Comparison of ENCODE assay signal across 1 cellular context in the genomic region with DNA sequence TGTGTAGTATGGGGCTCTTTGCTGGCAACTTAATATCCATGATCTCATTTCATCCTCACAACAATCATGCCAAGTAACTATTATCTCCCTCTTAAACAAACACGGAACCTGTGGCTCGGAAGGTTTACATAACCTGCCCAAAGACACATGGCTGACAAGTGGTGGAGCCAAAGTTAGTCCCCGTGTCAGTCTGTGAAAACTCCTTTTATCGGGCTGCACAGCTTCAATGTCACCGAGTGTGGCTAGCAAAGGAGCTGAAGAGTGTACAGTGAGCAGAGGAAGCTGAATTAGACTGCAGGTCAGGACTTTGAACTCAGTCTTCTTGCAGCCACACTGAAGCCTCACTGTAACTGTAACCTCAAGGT.
TF ChIP-seq lines count a peak whose summit lies in the region.

No MANE protein-coding gene starts in this region.

TF ChIP-seq in HepG2, 621 proteins besides CTCF, POLR2A, EP300 and RAD21 (continued from another document and continues in another):
- TF ChIP-seq ZMYM4 (CRISPR knock-in tag; IDR thresholded peaks at IDR 0.05), result peak; percentile 20; the same call in 1 of the 2 replicates
- TF ChIP-seq, protein P1, sequence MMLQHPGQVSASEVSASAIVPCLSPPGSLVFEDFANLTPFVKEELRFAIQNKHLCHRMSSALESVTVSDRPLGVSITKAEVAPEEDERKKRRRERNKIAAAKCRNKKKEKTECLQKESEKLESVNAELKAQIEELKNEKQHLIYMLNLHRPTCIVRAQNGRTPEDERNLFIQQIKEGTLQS (CRISPR knock-in tag; IDR thresholded peaks at IDR 0.05), result 0 out of 2 replicates have a peak, but pooled peaks have one; percentile 22
- no peak for TF ChIP-seq EZH2 (conservative IDR thresholded peaks at IDR 0.05; ENCODE audit: low read depth, low read length)
- TF ChIP-seq, protein P2, sequence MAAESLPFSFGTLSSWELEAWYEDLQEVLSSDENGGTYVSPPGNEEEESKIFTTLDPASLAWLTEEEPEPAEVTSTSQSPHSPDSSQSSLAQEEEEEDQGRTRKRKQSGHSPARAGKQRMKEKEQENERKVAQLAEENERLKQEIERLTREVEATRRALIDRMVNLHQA (CRISPR knock-in tag; IDR thresholded peaks at IDR 0.05), result no peak
- TF ChIP-seq, protein P3, sequence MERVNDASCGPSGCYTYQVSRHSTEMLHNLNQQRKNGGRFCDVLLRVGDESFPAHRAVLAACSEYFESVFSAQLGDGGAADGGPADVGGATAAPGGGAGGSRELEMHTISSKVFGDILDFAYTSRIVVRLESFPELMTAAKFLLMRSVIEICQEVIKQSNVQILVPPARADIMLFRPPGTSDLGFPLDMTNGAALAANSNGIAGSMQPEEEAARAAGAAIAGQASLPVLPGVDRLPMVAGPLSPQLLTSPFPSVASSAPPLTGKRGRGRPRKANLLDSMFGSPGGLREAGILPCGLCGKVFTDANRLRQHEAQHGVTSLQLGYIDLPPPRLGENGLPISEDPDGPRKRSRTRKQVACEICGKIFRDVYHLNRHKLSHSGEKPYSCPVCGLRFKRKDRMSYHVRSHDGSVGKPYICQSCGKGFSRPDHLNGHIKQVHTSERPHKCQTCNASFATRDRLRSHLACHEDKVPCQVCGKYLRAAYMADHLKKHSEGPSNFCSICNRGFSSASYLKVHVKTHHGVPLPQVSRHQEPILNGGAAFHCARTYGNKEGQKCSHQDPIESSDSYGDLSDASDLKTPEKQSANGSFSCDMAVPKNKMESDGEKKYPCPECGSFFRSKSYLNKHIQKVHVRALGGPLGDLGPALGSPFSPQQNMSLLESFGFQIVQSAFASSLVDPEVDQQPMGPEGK (CRISPR knock-in tag; IDR thresholded peaks at IDR 0.05), result no peak
- no peak for TF ChIP-seq GLI4 (CRISPR knock-in tag; IDR thresholded peaks at IDR 0.05; ENCODE audit: borderline replicate concordance)
- peak; percentile 32; the same call in 1 of the 2 replicates for TF ChIP-seq YEATS2 (CRISPR knock-in tag; IDR thresholded peaks at IDR 0.05; ENCODE audit: borderline replicate concordance)
- TF ChIP-seq, protein P4, sequence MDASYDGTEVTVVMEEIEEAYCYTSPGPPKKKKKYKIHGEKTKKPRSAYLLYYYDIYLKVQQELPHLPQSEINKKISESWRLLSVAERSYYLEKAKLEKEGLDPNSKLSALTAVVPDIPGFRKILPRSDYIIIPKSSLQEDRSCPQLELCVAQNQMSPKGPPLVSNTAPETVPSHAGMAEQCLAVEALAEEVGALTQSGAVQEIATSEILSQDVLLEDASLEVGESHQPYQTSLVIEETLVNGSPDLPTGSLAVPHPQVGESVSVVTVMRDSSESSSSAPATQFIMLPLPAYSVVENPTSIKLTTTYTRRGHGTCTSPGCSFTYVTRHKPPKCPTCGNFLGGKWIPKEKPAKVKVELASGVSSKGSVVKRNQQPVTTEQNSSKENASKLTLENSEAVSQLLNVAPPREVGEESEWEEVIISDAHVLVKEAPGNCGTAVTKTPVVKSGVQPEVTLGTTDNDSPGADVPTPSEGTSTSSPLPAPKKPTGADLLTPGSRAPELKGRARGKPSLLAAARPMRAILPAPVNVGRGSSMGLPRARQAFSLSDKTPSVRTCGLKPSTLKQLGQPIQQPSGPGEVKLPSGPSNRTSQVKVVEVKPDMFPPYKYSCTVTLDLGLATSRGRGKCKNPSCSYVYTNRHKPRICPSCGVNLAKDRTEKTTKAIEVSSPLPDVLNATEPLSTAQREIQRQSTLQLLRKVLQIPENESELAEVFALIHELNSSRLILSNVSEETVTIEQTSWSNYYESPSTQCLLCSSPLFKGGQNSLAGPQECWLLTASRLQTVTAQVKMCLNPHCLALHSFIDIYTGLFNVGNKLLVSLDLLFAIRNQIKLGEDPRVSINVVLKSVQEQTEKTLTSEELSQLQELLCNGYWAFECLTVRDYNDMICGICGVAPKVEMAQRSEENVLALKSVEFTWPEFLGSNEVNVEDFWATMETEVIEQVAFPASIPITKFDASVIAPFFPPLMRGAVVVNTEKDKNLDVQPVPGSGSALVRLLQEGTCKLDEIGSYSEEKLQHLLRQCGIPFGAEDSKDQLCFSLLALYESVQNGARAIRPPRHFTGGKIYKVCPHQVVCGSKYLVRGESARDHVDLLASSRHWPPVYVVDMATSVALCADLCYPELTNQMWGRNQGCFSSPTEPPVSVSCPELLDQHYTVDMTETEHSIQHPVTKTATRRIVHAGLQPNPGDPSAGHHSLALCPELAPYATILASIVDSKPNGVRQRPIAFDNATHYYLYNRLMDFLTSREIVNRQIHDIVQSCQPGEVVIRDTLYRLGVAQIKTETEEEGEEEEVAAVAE (CRISPR knock-in tag; IDR thresholded peaks at IDR 0.05; ENCODE audit: borderline replicate concordance), result no peak
- TF ChIP-seq, protein P5, sequence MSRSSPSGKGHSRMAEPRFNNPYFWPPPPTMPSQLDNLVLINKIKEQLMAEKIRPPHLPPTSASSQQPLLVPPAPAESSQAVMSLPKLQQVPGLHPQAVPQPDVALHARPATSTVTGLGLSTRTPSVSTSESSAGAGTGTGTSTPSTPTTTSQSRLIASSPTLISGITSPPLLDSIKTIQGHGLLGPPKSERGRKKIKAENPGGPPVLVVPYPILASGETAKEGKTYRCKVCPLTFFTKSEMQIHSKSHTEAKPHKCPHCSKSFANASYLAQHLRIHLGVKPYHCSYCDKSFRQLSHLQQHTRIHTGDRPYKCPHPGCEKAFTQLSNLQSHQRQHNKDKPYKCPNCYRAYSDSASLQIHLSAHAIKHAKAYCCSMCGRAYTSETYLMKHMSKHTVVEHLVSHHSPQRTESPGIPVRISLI (CRISPR knock-in tag; IDR thresholded peaks at IDR 0.05; ENCODE audit: borderline replicate concordance), result 0 out of 2 replicates have a peak, but pooled peaks have one; percentile 10
- TF ChIP-seq, protein P6, sequence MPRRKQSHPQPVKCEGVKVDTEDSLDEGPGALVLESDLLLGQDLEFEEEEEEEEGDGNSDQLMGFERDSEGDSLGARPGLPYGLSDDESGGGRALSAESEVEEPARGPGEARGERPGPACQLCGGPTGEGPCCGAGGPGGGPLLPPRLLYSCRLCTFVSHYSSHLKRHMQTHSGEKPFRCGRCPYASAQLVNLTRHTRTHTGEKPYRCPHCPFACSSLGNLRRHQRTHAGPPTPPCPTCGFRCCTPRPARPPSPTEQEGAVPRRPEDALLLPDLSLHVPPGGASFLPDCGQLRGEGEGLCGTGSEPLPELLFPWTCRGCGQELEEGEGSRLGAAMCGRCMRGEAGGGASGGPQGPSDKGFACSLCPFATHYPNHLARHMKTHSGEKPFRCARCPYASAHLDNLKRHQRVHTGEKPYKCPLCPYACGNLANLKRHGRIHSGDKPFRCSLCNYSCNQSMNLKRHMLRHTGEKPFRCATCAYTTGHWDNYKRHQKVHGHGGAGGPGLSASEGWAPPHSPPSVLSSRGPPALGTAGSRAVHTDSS (CRISPR knock-in tag; conservative IDR thresholded peaks at IDR 0.05), result 0 out of 2 replicates have a peak, but pooled peaks have one; percentile 38
- TF ChIP-seq, protein P7, sequence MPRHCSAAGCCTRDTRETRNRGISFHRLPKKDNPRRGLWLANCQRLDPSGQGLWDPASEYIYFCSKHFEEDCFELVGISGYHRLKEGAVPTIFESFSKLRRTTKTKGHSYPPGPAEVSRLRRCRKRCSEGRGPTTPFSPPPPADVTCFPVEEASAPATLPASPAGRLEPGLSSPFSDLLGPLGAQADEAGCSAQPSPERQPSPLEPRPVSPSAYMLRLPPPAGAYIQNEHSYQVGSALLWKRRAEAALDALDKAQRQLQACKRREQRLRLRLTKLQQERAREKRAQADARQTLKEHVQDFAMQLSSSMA (CRISPR knock-in tag; IDR thresholded peaks at IDR 0.05), result no peak
- no peak for TF ChIP-seq AKAP8 (CRISPR knock-in tag; IDR thresholded peaks at IDR 0.05)
- TF ChIP-seq, protein P8, sequence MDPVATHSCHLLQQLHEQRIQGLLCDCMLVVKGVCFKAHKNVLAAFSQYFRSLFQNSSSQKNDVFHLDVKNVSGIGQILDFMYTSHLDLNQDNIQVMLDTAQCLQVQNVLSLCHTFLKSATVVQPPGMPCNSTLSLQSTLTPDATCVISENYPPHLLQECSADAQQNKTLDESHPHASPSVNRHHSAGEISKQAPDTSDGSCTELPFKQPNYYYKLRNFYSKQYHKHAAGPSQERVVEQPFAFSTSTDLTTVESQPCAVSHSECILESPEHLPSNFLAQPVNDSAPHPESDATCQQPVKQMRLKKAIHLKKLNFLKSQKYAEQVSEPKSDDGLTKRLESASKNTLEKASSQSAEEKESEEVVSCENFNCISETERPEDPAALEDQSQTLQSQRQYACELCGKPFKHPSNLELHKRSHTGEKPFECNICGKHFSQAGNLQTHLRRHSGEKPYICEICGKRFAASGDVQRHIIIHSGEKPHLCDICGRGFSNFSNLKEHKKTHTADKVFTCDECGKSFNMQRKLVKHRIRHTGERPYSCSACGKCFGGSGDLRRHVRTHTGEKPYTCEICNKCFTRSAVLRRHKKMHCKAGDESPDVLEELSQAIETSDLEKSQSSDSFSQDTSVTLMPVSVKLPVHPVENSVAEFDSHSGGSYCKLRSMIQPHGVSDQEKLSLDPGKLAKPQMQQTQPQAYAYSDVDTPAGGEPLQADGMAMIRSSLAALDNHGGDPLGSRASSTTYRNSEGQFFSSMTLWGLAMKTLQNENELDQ (CRISPR knock-in tag; IDR thresholded peaks at IDR 0.05; ENCODE audit: borderline replicate concordance), result no peak
- no peak; the same call in 1 of the 2 replicates for TF ChIP-seq ERF (CRISPR knock-in tag; IDR thresholded peaks at IDR 0.05)
- TF ChIP-seq MAFK (conservative IDR thresholded peaks at IDR 0.05 in 1 of 2, IDR thresholded peaks at IDR 0.05 in 1 of 2; ENCODE audit: low read length in 2 of 2), result no peak
- no peak for TF ChIP-seq MLLT10 (CRISPR knock-in tag; IDR thresholded peaks at IDR 0.05)
- TF ChIP-seq, protein P9, sequence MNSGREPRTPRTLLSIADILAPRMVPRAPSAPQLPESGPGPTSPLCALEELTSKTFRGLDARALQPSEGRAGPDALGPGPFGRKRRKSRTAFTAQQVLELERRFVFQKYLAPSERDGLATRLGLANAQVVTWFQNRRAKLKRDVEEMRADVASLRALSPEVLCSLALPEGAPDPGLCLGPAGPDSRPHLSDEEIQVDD (CRISPR knock-in tag; IDR thresholded peaks at IDR 0.05; ENCODE audit: borderline replicate concordance), result no peak
- TF ChIP-seq CEBPG (CRISPR knock-in tag; IDR thresholded peaks at IDR 0.05), result peak; percentile 38; the same call in 1 of the 2 replicates
- 0 out of 2 replicates have a peak, but pooled peaks have one; percentile 32 for TF ChIP-seq HMG20B (CRISPR knock-in tag; conservative IDR thresholded peaks at IDR 0.05)
- TF ChIP-seq, protein P10, sequence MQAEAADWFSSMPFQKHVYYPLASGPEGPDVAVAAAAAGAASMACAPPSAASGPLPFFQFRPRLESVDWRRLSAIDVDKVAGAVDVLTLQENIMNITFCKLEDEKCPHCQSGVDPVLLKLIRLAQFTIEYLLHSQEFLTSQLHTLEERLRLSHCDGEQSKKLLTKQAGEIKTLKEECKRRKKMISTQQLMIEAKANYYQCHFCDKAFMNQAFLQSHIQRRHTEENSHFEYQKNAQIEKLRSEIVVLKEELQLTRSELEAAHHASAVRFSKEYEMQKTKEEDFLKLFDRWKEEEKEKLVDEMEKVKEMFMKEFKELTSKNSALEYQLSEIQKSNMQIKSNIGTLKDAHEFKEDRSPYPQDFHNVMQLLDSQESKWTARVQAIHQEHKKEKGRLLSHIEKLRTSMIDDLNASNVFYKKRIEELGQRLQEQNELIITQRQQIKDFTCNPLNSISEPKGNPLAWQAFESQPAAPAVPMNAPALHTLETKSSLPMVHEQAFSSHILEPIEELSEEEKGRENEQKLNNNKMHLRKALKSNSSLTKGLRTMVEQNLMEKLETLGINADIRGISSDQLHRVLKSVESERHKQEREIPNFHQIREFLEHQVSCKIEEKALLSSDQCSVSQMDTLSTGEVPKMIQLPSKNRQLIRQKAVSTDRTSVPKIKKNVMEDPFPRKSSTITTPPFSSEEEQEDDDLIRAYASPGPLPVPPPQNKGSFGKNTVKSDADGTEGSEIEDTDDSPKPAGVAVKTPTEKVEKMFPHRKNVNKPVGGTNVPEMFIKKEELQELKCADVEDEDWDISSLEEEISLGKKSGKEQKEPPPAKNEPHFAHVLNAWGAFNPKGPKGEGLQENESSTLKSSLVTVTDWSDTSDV (CRISPR knock-in tag; IDR thresholded peaks at IDR 0.05), result no peak
- peak; percentile 64; the same call in 1 of the 2 replicates for TF ChIP-seq GATAD2A (CRISPR knock-in tag; IDR thresholded peaks at IDR 0.05)
- TF ChIP-seq ZNF317 (CRISPR knock-in tag; IDR thresholded peaks at IDR 0.05), result no peak
- TF ChIP-seq, protein P11, sequence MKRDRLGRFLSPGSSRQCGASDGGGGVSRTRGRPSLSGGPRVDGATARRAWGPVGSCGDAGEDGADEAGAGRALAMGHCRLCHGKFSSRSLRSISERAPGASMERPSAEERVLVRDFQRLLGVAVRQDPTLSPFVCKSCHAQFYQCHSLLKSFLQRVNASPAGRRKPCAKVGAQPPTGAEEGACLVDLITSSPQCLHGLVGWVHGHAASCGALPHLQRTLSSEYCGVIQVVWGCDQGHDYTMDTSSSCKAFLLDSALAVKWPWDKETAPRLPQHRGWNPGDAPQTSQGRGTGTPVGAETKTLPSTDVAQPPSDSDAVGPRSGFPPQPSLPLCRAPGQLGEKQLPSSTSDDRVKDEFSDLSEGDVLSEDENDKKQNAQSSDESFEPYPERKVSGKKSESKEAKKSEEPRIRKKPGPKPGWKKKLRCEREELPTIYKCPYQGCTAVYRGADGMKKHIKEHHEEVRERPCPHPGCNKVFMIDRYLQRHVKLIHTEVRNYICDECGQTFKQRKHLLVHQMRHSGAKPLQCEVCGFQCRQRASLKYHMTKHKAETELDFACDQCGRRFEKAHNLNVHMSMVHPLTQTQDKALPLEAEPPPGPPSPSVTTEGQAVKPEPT (CRISPR knock-in tag; IDR thresholded peaks at IDR 0.05; ENCODE audit: low read depth), result no peak
- TF ChIP-seq ATF7 (IDR thresholded peaks at IDR 0.05), result no peak
- TF ChIP-seq ATF7 (CRISPR knock-in tag; IDR thresholded peaks at IDR 0.05), result no peak
- TF ChIP-seq SMAD3 (CRISPR knock-in tag; IDR thresholded peaks at IDR 0.05), result 0 out of 2 replicates have a peak, but pooled peaks have one; percentile 31
- TF ChIP-seq ZNF773 (CRISPR knock-in tag; IDR thresholded peaks at IDR 0.05; ENCODE audit: borderline replicate concordance), result no peak
- no peak for TF ChIP-seq SOX6 (IDR thresholded peaks at IDR 0.05)
- TF ChIP-seq SOX6 (CRISPR knock-in tag; IDR thresholded peaks at IDR 0.05), result peak; percentile 76
- no peak for TF ChIP-seq MED13 (CRISPR knock-in tag; IDR thresholded peaks at IDR 0.05)
- TF ChIP-seq, protein P12, sequence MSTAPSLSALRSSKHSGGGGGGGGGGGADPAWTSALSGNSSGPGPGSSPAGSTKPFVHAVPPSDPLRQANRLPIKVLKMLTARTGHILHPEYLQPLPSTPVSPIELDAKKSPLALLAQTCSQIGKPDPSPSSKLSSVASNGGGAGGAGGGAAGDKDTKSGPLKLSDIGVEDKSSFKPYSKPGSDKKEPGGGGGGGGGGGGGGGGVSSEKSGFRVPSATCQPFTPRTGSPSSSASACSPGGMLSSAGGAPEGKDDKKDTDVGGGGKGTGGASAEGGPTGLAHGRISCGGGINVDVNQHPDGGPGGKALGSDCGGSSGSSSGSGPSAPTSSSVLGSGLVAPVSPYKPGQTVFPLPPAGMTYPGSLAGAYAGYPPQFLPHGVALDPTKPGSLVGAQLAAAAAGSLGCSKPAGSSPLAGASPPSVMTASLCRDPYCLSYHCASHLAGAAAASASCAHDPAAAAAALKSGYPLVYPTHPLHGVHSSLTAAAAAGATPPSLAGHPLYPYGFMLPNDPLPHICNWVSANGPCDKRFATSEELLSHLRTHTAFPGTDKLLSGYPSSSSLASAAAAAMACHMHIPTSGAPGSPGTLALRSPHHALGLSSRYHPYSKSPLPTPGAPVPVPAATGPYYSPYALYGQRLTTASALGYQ (CRISPR knock-in tag; IDR thresholded peaks at IDR 0.05), result no peak
